In the genomic region with DNA sequence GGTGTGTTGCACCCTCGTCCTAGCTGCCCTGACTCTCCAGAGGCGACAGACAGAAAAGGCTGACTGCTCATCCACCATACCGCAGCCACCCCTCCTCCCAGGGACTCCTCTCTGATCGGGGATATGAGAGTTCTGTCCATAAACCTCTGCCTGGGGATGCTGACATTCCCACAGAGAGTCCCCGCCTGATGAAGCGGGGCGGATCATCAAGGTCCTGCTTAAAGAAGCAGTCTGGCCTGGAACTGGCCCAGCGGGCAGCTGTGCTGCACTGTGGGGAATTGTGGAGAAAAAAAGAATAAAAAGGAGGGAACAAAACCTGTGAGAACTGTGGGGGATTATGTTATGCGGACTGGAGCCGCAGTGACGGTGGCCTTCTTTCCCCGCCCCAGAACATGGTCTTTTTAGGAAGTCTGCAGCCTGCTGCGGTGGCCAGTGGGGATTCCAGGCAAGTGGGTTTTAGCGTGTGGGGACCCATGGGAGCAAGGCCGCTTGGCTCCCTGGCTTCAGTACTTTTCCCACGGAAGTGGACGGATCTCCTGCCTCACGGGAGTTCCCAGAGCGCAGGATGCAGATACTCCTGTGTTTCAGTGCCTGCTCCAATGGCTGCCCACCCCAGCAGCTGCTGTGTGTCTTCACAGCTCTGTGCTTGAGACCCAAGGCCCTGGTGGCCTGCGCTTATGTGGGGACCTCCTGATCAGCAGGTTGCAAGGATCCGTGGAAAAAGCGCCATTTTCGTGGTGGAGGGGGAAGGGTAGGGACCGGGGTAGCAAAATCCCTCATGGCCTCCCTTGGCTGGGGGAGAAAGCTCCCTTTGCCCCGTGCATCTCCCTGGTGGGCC, we compare ENCODE assay signal across 24 cellular contexts.
DNase-seq lines count a peak whose midpoint lies in the region; ATAC-seq, FAIRE-seq and TF ChIP-seq lines count a peak whose summit lies in the region.
"Had no signal": no experiment of that assay in that cellular context is flagged by ENCODE, and none has a peak within 500 bp of the region (broad histone marks: within the 10 kb centered on the region; RNA-seq: fewer than 3 reads in every experiment).

No MANE protein-coding gene starts in this region.

- no peak overlapping the region for H3K27ac ChIP-seq in heart left ventricle
- H3K27ac ChIP-seq in testis, result no peak overlapping the region
- H3K27ac ChIP-seq in mesenchymal stem cell (ENCODE audit: low read length, poor library complexity, severe bottlenecking), result no peak overlapping the region
- H3K27ac ChIP-seq: BLaER1 treated with 17β-estradiol and CSF1 and Interleukin-3, amounts not matched to agents 10 nM and 100 nM; GM23248 had no signal

- H3K4me1 ChIP-seq in heart left ventricle, result no peaks in the 10 kb centered on the region
- no peaks in the 10 kb centered on the region for H3K4me1 ChIP-seq in testis
- no peaks in the 10 kb centered on the region for H3K4me1 ChIP-seq in mesenchymal stem cell (ENCODE audit: control insufficient read depth, insufficient read depth, low read depth, low read length)
- H3K4me1 ChIP-seq: BLaER1 treated with 17β-estradiol and CSF1 and Interleukin-3, amounts not matched to agents 10 nM and 100 nM had no signal

- H4K91ac ChIP-seq in mesenchymal stem cell (ENCODE audit: low read length), result no peak overlapping the region

- no peak overlapping the region for H3K9ac ChIP-seq in mesenchymal stem cell (ENCODE audit: low read length)
- H3K9ac ChIP-seq: BLaER1 treated with 17β-estradiol and CSF1 and Interleukin-3, amounts not matched to agents 10 nM and 100 nM; GM23248 had no signal

- H3K9me3 ChIP-seq in heart left ventricle, result peaks cover 0 to 24% (median 0%) of the 10 kb centered on the region in 12 donors
- no peaks in the 10 kb centered on the region for H3K9me3 ChIP-seq in testis
- peaks cover 5% of the 10 kb centered on the region for H3K9me3 ChIP-seq in mesenchymal stem cell (ENCODE audit: control insufficient read depth, low read length)

- TF ChIP-seq CTCF in bronchial epithelial cell (IDR thresholded peaks at IDR 0.05; ENCODE audit: insufficient read depth, low read length, severe bottlenecking) (no peak), heart left ventricle (IDR thresholded peaks at IDR 0.05) (no peak), testis (IDR thresholded peaks at IDR 0.05) (no peak)

- no peak overlapping the region for H3K4me2 ChIP-seq in mesenchymal stem cell (ENCODE audit: low read length, poor library complexity, severe bottlenecking)
- H3K4me2 ChIP-seq: BLaER1 treated with 17β-estradiol and CSF1 and Interleukin-3, amounts not matched to agents 10 nM and 100 nM had no signal

- intact Hi-C loops in heart left ventricle (cut with DNase I), result no loop called here
- intact Hi-C loops in testis (cut with DNase I; ENCODE audit: low total_unique reads), result no loop called here

- H2BK15ac ChIP-seq in mesenchymal stem cell (ENCODE audit: low read depth, poor library complexity, severe bottlenecking), result no peak overlapping the region

- H4K8ac ChIP-seq in mesenchymal stem cell (ENCODE audit: low read length), result no peak overlapping the region

- no peak overlapping the region for H3K4ac ChIP-seq in mesenchymal stem cell (ENCODE audit: low read depth in 1 of 2, low read length in 2 of 2)

- H3K27me3 ChIP-seq in bronchial epithelial cell (ENCODE audit: control insufficient read depth, insufficient read depth, low read length) (no peaks in the 10 kb centered on the region), heart left ventricle (no peaks in the 10 kb centered on the region), testis (no peaks in the 10 kb centered on the region), mesenchymal stem cell (ENCODE audit: control insufficient read depth in 1 of 2, insufficient read depth in 1 of 2, low read length in 2 of 2) (no peaks in the 10 kb centered on the region)
- H3K27me3 ChIP-seq: BLaER1 treated with 17β-estradiol and CSF1 and Interleukin-3, amounts not matched to agents 10 nM and 100 nM had no signal

- peak in 3 of 4 donors; percentile 24 to 68 (median 41) for ATAC-seq in heart left ventricle
- ATAC-seq in HG03196 (IDR thresholded peaks at IDR 0.05; ENCODE audit: unreplicated experiment), result no peak
- ATAC-seq: PC-3 had no signal

- DNase-seq in bronchial epithelial cell (ENCODE audit: low read depth) (no peak), heart left ventricle (peak; percentile 29 to 69 (median 34)), mesenteric fat pad (ENCODE audit: low spot score) (peak; percentile 59), testis (peak; percentile 15), kidney glomerular epithelial cell (lab: John Stamatoyannopoulos, UW) (no peak), mesenchymal stem cell (no peak)
- DNase-seq: CD4-positive, alpha-beta T cell; GM23248; H9; KBM-7; NCI-H1105 treated with DMSO at 0.1 percent for 48 hours; NCI-H146; NCI-H1930; NCI-H2107; NCI-H524; NCI-H82; NK-92 treated with Interleukin-12 subunit alpha and Interleukin-12 subunit beta, amount 100 ng/mL, for 24 hours; PC-3; SHP77 had no signal

- TF ChIP-seq POLR2A in heart left ventricle (IDR thresholded peaks at IDR 0.05), result no peak
- TF ChIP-seq POLR2A in testis (IDR thresholded peaks at IDR 0.05), result no peak

- no peak overlapping the region for H2AFZ ChIP-seq in mesenchymal stem cell (ENCODE audit: low read depth, low read length)
- H2AFZ ChIP-seq: GM23248 had no signal

- H3K23ac ChIP-seq in mesenchymal stem cell (ENCODE audit: low read length in 2 of 2), result no peak overlapping the region

- H2BK5ac ChIP-seq in mesenchymal stem cell (ENCODE audit: low read depth, low read length, poor library complexity, severe bottlenecking), result no peak overlapping the region

- H3K18ac ChIP-seq in mesenchymal stem cell (ENCODE audit: low read depth in 1 of 2, low read length in 2 of 2), result no peak overlapping the region

- H3K14ac ChIP-seq in mesenchymal stem cell (ENCODE audit: low read length in 2 of 2), result no peak overlapping the region

- H2BK12ac ChIP-seq in mesenchymal stem cell (ENCODE audit: low read length in 2 of 2), result no peak overlapping the region

- no peak overlapping the region for H2BK120ac ChIP-seq in mesenchymal stem cell (ENCODE audit: low read depth, low read length)

- H3K4me3 ChIP-seq in bronchial epithelial cell (ENCODE audit: low read depth, low read length) (no peak overlapping the region), heart left ventricle (no peak overlapping the region), testis (peak overlapping the region in 1 of 2 donors; percentile 31), mesenchymal stem cell (ENCODE audit: insufficient read depth in 1 of 2, low read depth in 1 of 2, low read length in 2 of 2) (no peak overlapping the region)
- H3K4me3 ChIP-seq: BLaER1 treated with 17β-estradiol and CSF1 and Interleukin-3, amounts not matched to agents 10 nM and 100 nM; GM23248 had no signal

- H3K36me3 ChIP-seq in bronchial epithelial cell (ENCODE audit: control insufficient read depth, insufficient read depth, low read length) (no peaks in the 10 kb centered on the region), heart left ventricle (no peaks in the 10 kb centered on the region), testis (ENCODE audit: low read depth, missing control alignments) (no peaks in the 10 kb centered on the region), mesenchymal stem cell (ENCODE audit: control insufficient read depth in 1 of 2, insufficient read depth in 2 of 2, low read depth in 1 of 2, low read length in 2 of 2) (no peaks in the 10 kb centered on the region)
- H3K36me3 ChIP-seq: BLaER1 treated with 17β-estradiol and CSF1 and Interleukin-3, amounts not matched to agents 10 nM and 100 nM had no signal

- 84 to 89% (median 87%) methylated on average over 17 to 25 of the region's 25 CpGs for WGBS in heart left ventricle, 4 donors
- WGBS in testis, 2 donors, result 52 to 68% methylated on average over 18 to 25 of the region's 25 CpGs
- WGBS in mesenchymal stem cell, result 86% methylated on average over 25 of the region's 25 CpGs

- H2AK5ac ChIP-seq in mesenchymal stem cell (ENCODE audit: low read length, severe bottlenecking), result no peak overlapping the region

- no peaks in the 10 kb centered on the region for H3K79me1 ChIP-seq in mesenchymal stem cell (replicated peaks; ENCODE audit: low read length, poor library complexity, severe bottlenecking)

- peak; percentile 73 for FAIRE-seq in bronchial epithelial cell (lab: Jason Lieb, UNC)
- FAIRE-seq: A204.1, D721Med, GM18507 had no signal

Comparison
In these comparisons a context has a peak if more than half of its experiments do, and no peak if none do; other contexts are left out.
1. DNase-seq: peak in heart left ventricle (5 of 5), mesenteric fat pad (single experiment) and testis (single experiment); none in bronchial epithelial cell (single experiment), kidney glomerular epithelial cell (single experiment) and mesenchymal stem cell (single experiment).